13 cellular contexts compared by ENCODE assay signal in the genomic region with DNA sequence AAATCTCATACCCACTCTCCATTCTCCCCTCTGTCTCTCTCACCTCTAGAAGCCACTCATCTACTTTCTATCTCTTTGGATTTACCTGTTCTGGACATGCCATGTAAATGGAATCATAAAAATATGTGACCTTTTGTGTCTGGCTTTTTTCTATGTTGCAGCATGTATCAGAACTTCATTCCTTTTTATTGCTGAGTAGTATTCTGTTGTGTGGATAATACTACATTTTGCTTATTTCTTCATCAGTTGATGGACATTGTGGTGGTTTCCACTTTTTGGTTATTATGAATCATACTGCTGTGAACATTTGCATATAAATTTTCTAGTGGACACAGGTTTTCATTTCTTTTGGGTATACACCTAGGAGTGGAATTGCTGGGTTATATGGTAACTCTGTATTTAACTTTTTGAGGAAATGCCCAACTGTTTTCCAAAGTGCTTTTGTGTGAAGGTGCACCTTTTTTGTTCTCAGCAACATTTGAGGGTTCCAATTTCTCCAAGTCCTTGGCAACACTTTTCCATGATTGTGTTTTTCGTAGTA.
"Had no signal": no experiment of that assay in that cellular context is flagged by ENCODE, and none has a peak within 500 bp of the region (broad histone marks: within the 10 kb centered on the region; RNA-seq: fewer than 3 reads in every experiment).

No MANE protein-coding gene starts in this region.

- H3K4me3 ChIP-seq: ovary, SJCRH30, thyroid gland had no signal

- ATAC-seq: activated T-helper 17 cell treated with anti-CD3 and anti-CD28 coated beads, Interleukin-2, amount 50 U/mL, for 72 hours; naive thymus-derived CD4-positive, alpha-beta T cell; sciatic nerve; stimulated activated memory B cell treated with anti-CD40 and anti-IgM and Interleukin-4, amounts not matched to agents 10 μg/mL and 1 μg/mL and 100 μg/mL, for 72 hours had no signal

- H3K27ac ChIP-seq: ovary, SJCRH30 had no signal

- H3K9me3 ChIP-seq: ovary, SJCRH30, thyroid gland had no signal

- H3K27me3 ChIP-seq: ovary, SJCRH30, thyroid gland had no signal

- DNase-seq: activated CD4-positive, alpha-beta T cell treated with anti-CD3 and anti-CD28 coated beads, Interleukin-2, amount 50 U/mL, for 48 hours; activated naive CD4-positive, alpha-beta T cell; activated naive CD8-positive, alpha-beta T cell treated with anti-CD3 and anti-CD28 coated beads for 36 hours; amniotic stem cell; mesendoderm; naive thymus-derived CD4-positive, alpha-beta T cell; ovary; SJCRH30; stimulated activated CD4-positive, alpha-beta T cell treated with anti-CD3 and anti-CD28 coated beads, Interleukin-4, amount 100 ng/mL, for 24 hours; thyroid gland had no signal

- H3K4me1 ChIP-seq: SJCRH30 had no signal

- H3K36me3 ChIP-seq: ovary, SJCRH30, thyroid gland had no signal
